In the genomic region with DNA sequence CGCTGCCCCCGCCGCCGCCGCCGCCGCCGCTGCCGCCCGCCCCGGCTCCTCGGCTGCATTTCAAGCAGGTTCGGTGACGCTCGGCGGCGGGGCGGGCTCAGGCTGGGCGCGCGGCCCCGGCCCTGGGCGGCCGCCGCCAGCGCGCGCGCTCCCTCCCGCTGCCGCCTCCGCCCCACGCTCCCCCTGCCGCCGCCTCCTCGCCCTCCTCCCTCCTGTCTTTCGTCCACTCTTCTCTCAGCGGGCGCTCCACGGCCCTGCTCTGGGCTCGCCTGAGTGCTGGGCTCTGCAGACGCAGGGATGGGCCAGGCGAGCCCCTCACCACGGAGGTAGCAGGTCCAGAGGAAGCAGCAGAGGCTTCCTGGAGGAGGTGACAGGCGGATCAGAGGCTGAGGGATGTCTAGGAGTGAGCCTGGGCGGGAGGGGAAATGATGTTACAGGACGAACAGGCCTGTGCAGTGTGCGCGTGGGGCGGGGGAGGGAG, we compare ENCODE assay signal across 8 cellular contexts. TPM values are rescaled to one million over a fixed set of nuclear protein-coding genes. Genes with fewer than 3 reads are reported as not detected.
A peak's percentile ranks its signal among the peaks of the same experiment; 100 is the strongest.
DNase-seq lines count a peak whose midpoint lies in the region; ATAC-seq and TF ChIP-seq lines count a peak whose summit lies in the region.

Gene LRP8, minus strand, starts transcription at position 62 of the 481 bp plus-strand sequence. CDS start 158 bp downstream, outside the sequence.

- no peaks in the 10 kb centered on the region for H3K9me3 Mint-ChIP-seq in osteocyte (ENCODE audit: unreplicated experiment)

- H3K27ac ChIP-seq in SJSA1 (peak within 1 kb of the TSS; percentile 51; the same call in 1 of the 2 replicates), thyroid gland (peak within 1 kb of the TSS in 1 of 3 donors; percentile 69)

- H3K27me3 ChIP-seq in SJSA1 (replicated peaks) (no peaks in the 10 kb centered on the region), thyroid gland (no peaks in the 10 kb centered on the region)

- in situ Hi-C loops in Caki2 (cut with HindIII; ENCODE audit: low pct_unique_long_range_greater_than_20kb, low sequenced_read_pairs): no loop called here

- 9 to 31% methylated on average over 9 of the region's 50 CpGs for WGBS in thyroid gland, 2 donors

- no peaks in the 10 kb centered on the region for H3K9me3 ChIP-seq in SJSA1 (replicated peaks)
- H3K9me3 ChIP-seq in thyroid gland: no peaks in the 10 kb centered on the region

- peak within 1 kb of the TSS; percentile 85 for H3K4me3 Mint-ChIP-seq in osteocyte (ENCODE audit: unreplicated experiment)

- H3K36me3 ChIP-seq in SJSA1 (peaks cover 22% of the 10 kb centered on the region), thyroid gland (no peaks in the 10 kb centered on the region)

- intact Hi-C loops in thyroid gland (cut with DNase I): no loop called here

- H3K36me3 Mint-ChIP-seq in osteocyte (ENCODE audit: unreplicated experiment): no peaks in the 10 kb centered on the region

- H3K27ac Mint-ChIP-seq in osteocyte (ENCODE audit: unreplicated experiment): peak within 1 kb of the TSS; percentile 54

- H3K4me3 ChIP-seq in SJSA1 (peak within 1 kb of the TSS; percentile 87), thyroid gland (replicated peaks in 1 of 3) (peak within 1 kb of the TSS; percentile 63 to 89 (median 78))

- H3K4me1 ChIP-seq in SJSA1 (replicated peaks): peaks cover 26% of the 10 kb centered on the region
- peaks cover 25 to 29% of the 10 kb centered on the region in 2 donors for H3K4me1 ChIP-seq in thyroid gland

- DNase-seq in Caki2 (ENCODE audit: low read depth) (peak; percentile 58), KG1 (lab: John Stamatoyannopoulos, UW) (peak; percentile 26), SJSA1 (ENCODE audit: low read depth in 1 of 2, low spot score in 2 of 2) (peak; percentile 28 to 77), germinal center (ENCODE audit: low spot score) (peak; percentile 92), osteocyte (ENCODE audit: extremely low spot score, unreplicated experiment) (peak; percentile 89), thyroid gland (peak; percentile 81 to 83)
- peak; percentile 47 to 72 (median 59) for DNase-seq in activated naive CD4-positive, alpha-beta T cell (lab: John Stamatoyannopoulos, UW)

- H3K4me1 Mint-ChIP-seq in osteocyte (ENCODE audit: unreplicated experiment): peaks cover 15% of the 10 kb centered on the region

- TF ChIP-seq CTCF in osteocyte (IDR thresholded peaks at IDR 0.05) (no peak), thyroid gland (IDR thresholded peaks at IDR 0.05) (no peak)

- TF ChIP-seq POLR2A in thyroid gland (IDR thresholded peaks at IDR 0.05): peak in 1 of 2 donors; percentile 64

- ATAC-seq in GM21515 (IDR thresholded peaks at IDR 0.05; ENCODE audit: unreplicated experiment): peak; percentile 49

- no peaks in the 10 kb centered on the region for H3K27me3 Mint-ChIP-seq in osteocyte (ENCODE audit: unreplicated experiment)

RNA-seq across cellular contexts. Expression of gene LRP8, which starts in this region (rescaled TPM):
- total RNA-seq in Caki2 (2014; rRNA removed; shearing (Covaris generic); ENCODE audit: low replicate concordance): 23.9 and 43.5 TPM in 2 replicates
- 15.6 and 16.2 TPM in 2 replicates for total RNA-seq in SJSA1 (2014; rRNA removed; shearing (Covaris generic))
- total RNA-seq in osteocyte: 4.4 and 6.3 TPM in 2 replicates
- 100 to 1,000 TPM in 3 of 4 donors, 10 to 100 TPM in 1; 92.8 to 200 (median 143) TPM for total RNA-seq in thyroid gland

Comparison
In these comparisons a context has a peak if more than half of its experiments do, and no peak if none do; other contexts are left out.
1. DNase-seq: peak in every context shown above with its lines; median percentile 92 in germinal center; 89 in osteocyte; 82 in thyroid gland; 59 in activated naive CD4-positive, alpha-beta T cell; 58 in Caki2; 52 in SJSA1; 26 in KG1.